ENCODE assay signal across 12 cellular contexts in the genomic region with DNA sequence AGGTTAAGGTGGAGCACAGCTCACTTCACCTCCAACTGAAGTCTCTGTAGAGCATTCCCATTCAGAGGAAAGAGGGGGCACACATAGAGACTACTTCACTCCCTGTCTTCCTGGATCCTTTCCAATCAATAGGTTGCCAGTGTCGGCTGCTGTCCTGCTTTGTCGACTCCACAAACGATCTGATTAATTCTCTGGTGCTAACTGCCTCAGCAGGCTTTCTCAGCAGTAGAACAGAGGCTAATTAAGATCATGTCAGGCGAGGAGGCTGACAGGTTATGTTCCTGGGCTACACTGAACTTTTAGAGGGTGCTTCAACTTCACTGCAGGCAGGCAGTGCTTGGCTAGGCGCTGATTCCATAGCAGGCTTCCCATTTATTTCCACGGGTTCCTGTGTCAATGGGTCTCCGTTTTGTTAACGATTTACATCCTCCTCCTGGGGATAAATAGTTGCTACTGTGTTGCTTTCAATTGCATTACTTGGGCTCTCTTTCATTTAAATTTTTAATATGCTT.
"Had no signal": no experiment of that assay in that cellular context is flagged by ENCODE, and none has a peak within 500 bp of the region (broad histone marks: within the 10 kb centered on the region; RNA-seq: fewer than 3 reads in every experiment).

No MANE protein-coding gene starts in this region.

- H3K4me3 ChIP-seq: sigmoid colon had no signal

- H3K4me1 Mint-ChIP-seq: activated CD4-positive, alpha-beta memory T cell treated with anti-CD3 and anti-CD28 coated beads, Interleukin-2, amount 10 ng/mL, durations not matched to agents 7 days and 5 days; activated naive CD8-positive, alpha-beta T cell treated with anti-CD3 and anti-CD28 coated beads for 36 hours; immature natural killer cell; naive thymus-derived CD4-positive, alpha-beta T cell had no signal

- H3K27me3 Mint-ChIP-seq: activated CD4-positive, alpha-beta memory T cell treated with anti-CD3 and anti-CD28 coated beads, Interleukin-2, amount 10 ng/mL, durations not matched to agents 7 days and 5 days; activated naive CD8-positive, alpha-beta T cell treated with anti-CD3 and anti-CD28 coated beads for 36 hours had no signal

- H3K4me3 Mint-ChIP-seq: activated CD4-positive, alpha-beta memory T cell treated with anti-CD3 and anti-CD28 coated beads, Interleukin-2, amount 10 ng/mL, durations not matched to agents 7 days and 5 days; activated naive CD8-positive, alpha-beta T cell treated with anti-CD3 and anti-CD28 coated beads for 36 hours; immature natural killer cell; naive thymus-derived CD4-positive, alpha-beta T cell; T-helper 2 cell treated with Interferon-gamma antibody and Interleukin-4, amounts not matched to agents 5 μg/mL and 100 μg/mL, for 36 hours had no signal

- H3K9me3 ChIP-seq: sigmoid colon had no signal

- H3K27ac ChIP-seq: sigmoid colon had no signal

- DNase-seq: activated CD4-positive, alpha-beta memory T cell treated with anti-CD3 and anti-CD28 coated beads, Interleukin-2, amount 10 ng/mL, durations not matched to agents 7 days and 5 days; activated gamma-delta T cell treated with Interleukin-2 at 50 U/mL for 16 hours; activated naive CD8-positive, alpha-beta T cell treated with anti-CD3 and anti-CD28 coated beads for 36 hours; activated T-cell treated with anti-CD3 and anti-CD28 coated beads, Interleukin-2, amount 50 U/mL, for 48 hours; hypothalamus; immature natural killer cell; left cardiac atrium; naive thymus-derived CD4-positive, alpha-beta T cell; sigmoid colon; stimulated activated naive CD4-positive, alpha-beta T cell treated with Interleukin-2 at 50 U/mL for 16 hours; trophoblast cell had no signal

- H3K4me1 ChIP-seq: sigmoid colon had no signal

- H3K27me3 ChIP-seq: sigmoid colon had no signal

- H3K27ac Mint-ChIP-seq: activated CD4-positive, alpha-beta memory T cell treated with anti-CD3 and anti-CD28 coated beads, Interleukin-2, amount 10 ng/mL, durations not matched to agents 7 days and 5 days; activated naive CD8-positive, alpha-beta T cell treated with anti-CD3 and anti-CD28 coated beads for 36 hours; immature natural killer cell; naive thymus-derived CD4-positive, alpha-beta T cell; T-helper 2 cell treated with Interferon-gamma antibody and Interleukin-4, amounts not matched to agents 5 μg/mL and 100 μg/mL, for 36 hours had no signal

- H3K36me3 ChIP-seq: sigmoid colon had no signal

- H3K9me3 Mint-ChIP-seq: activated CD4-positive, alpha-beta memory T cell treated with anti-CD3 and anti-CD28 coated beads, Interleukin-2, amount 10 ng/mL, durations not matched to agents 7 days and 5 days; activated naive CD8-positive, alpha-beta T cell treated with anti-CD3 and anti-CD28 coated beads for 36 hours; naive thymus-derived CD4-positive, alpha-beta T cell; T-helper 2 cell treated with Interferon-gamma antibody and Interleukin-4, amounts not matched to agents 5 μg/mL and 100 μg/mL, for 36 hours had no signal

- H3K36me3 Mint-ChIP-seq: activated naive CD8-positive, alpha-beta T cell treated with anti-CD3 and anti-CD28 coated beads for 36 hours; immature natural killer cell had no signal
